Comparison of ENCODE assay signal across 10 cellular contexts in genomic region chr2:207617011-207617671, GRCh38. TPM values are rescaled to one million over a fixed set of nuclear protein-coding genes. Genes with fewer than 3 reads are reported as not detected.
DNase-seq lines count a peak whose midpoint lies in the region; ATAC-seq, FAIRE-seq and TF ChIP-seq lines count a peak whose summit lies in the region.
"Had no signal": no experiment of that assay in that cellular context is flagged by ENCODE, and none has a peak within 500 bp of the region (broad histone marks: within the 10 kb centered on the region; RNA-seq: fewer than 3 reads in every experiment).

No MANE protein-coding gene starts in this region.

- POLR2A ChIA-PET in HepG2 (lab: Yijun Ruan, JAX) = no interaction called here

- H3K27me3 ChIP-seq in bronchial epithelial cell (ENCODE audit: control insufficient read depth, insufficient read depth, low read length) (no peaks in the 10 kb centered on the region), HepG2 (ENCODE audit: control insufficient read depth in 1 of 2, insufficient read depth in 2 of 2, low read length in 2 of 2) (no peaks in the 10 kb centered on the region), upper lobe of right lung (no peaks in the 10 kb centered on the region), H7 (ENCODE audit: control insufficient read depth, insufficient read depth, low read length) (no peaks in the 10 kb centered on the region)
- H3K27me3 ChIP-seq: Peyer's patch had no signal

- CTCF ChIA-PET in HepG2 (lab: Yijun Ruan, JAX; ENCODE audit: low intra/inter-chr PET ratio, low total read pairs) = no interaction called here

- H3K4me3 ChIP-seq in bronchial epithelial cell (ENCODE audit: low read depth, low read length) (no peak overlapping the region), HepG2 (replicated peaks in 1 of 3; ENCODE audit: insufficient read depth in 1 of 3, low read depth in 2 of 3, low read length in 3 of 3) (no peak overlapping the region), upper lobe of right lung (no peak overlapping the region), H7 (ENCODE audit: insufficient read depth, low read depth, low read length) (no peak overlapping the region)
- H3K4me3 ChIP-seq: Peyer's patch had no signal

- no peak overlapping the region for H3K27ac ChIP-seq in HepG2 (ENCODE audit: extremely low read length, insufficient read depth, low read length)
- peak overlapping the region; percentile 27 for H3K27ac ChIP-seq in upper lobe of right lung
- H3K27ac ChIP-seq: HL-60 had no signal

- no peak overlapping the region for H3K9ac ChIP-seq in HepG2 (ENCODE audit: insufficient read depth, low read depth, low read length)

- TF ChIP-seq CTCF in bronchial epithelial cell (IDR thresholded peaks at IDR 0.05; ENCODE audit: insufficient read depth, low read length, severe bottlenecking) (no peak), HepG2 (CRISPR knock-in tag; IDR thresholded peaks at IDR 0.05) (no peak), upper lobe of right lung (IDR thresholded peaks at IDR 0.05) (no peak), GM13977 (IDR thresholded peaks at IDR 0.05; ENCODE audit: extremely low read depth, insufficient read depth, missing control alignments) (no peak)

- no peak for TF ChIP-seq POLR2A in HepG2 (IDR thresholded peaks at IDR 0.05; ENCODE audit: insufficient read depth in 1 of 2, low read depth in 2 of 2, low read length in 2 of 2)

- FAIRE-seq in bronchial epithelial cell (lab: Jason Lieb, UNC) (peak; percentile 32), HepG2 (lab: Jason Lieb, UNC) (no peak)

- peaks cover 23% of the 10 kb centered on the region for H3K4me1 Mint-ChIP-seq in activated CD4-positive, alpha-beta T cell treated with anti-CD3 and anti-CD28 coated beads, Interleukin-2, amount 10 ng/mL, durations not matched to agents 24 days and 14 days

- in situ Hi-C loops in HepG2 (cut with HindIII; ENCODE audit: extremely low pct_ligation_motif_present, low pct_unique_long_range_greater_than_20kb) = no loop called here
- in situ Hi-C loops in GM13977 (cut with MboI; ENCODE audit: low pct_unique_long_range_greater_than_20kb, low sequenced_read_pairs, unreplicated experiment) = no loop called here

- H3K36me3 Mint-ChIP-seq in activated CD4-positive, alpha-beta T cell treated with anti-CD3 and anti-CD28 coated beads, Interleukin-2, amount 10 ng/mL, durations not matched to agents 24 days and 14 days (ENCODE audit: low read depth) = peaks cover 60% of the 10 kb centered on the region

- H3K4me3 Mint-ChIP-seq in activated CD4-positive, alpha-beta T cell treated with anti-CD3 and anti-CD28 coated beads, Interleukin-2, amount 10 ng/mL, durations not matched to agents 24 days and 14 days = no peak overlapping the region

- no peak for TF ChIP-seq RAD21 in HepG2 (CRISPR knock-in tag; IDR thresholded peaks at IDR 0.05)

- no peak for ATAC-seq in HepG2
- no peak for ATAC-seq in upper lobe of right lung
- no peak for ATAC-seq in GM18520 (IDR thresholded peaks at IDR 0.05; ENCODE audit: unreplicated experiment)

- peaks cover 35% of the 10 kb centered on the region for H3K4me1 ChIP-seq in HepG2 (ENCODE audit: insufficient read depth, low read length)
- H3K4me1 ChIP-seq in upper lobe of right lung = no peaks in the 10 kb centered on the region
- H3K4me1 ChIP-seq: Peyer's patch had no signal

- H3K9me3 ChIP-seq in HepG2 (ENCODE audit: low read length) = no peaks in the 10 kb centered on the region
- H3K9me3 ChIP-seq in upper lobe of right lung = no peaks in the 10 kb centered on the region
- H3K9me3 ChIP-seq: Peyer's patch had no signal

- TF ChIP-seq EP300 in HepG2 (IDR thresholded peaks at IDR 0.05; ENCODE audit: low read depth in 2 of 2, low read length in 2 of 2) = no peak
- TF ChIP-seq EP300 in HepG2 (CRISPR knock-in tag; IDR thresholded peaks at IDR 0.05; ENCODE audit: borderline replicate concordance) = no peak

- H3K4me2 ChIP-seq in HepG2 (ENCODE audit: low read depth, low read length) = no peak overlapping the region

- intact Hi-C loops in activated CD4-positive, alpha-beta T cell treated with anti-CD3 and anti-CD28 coated beads, Interleukin-2, amount 10 ng/mL, durations not matched to agents 24 days and 14 days (cut with micrococcal nuclease) = no loop called here
- intact Hi-C loops in HepG2 (cut with micrococcal nuclease; ENCODE audit: unreplicated experiment) (no loop called here), upper lobe of right lung (cut with DNase I) (no loop called here)

- DNase-seq in activated CD4-positive, alpha-beta T cell treated with anti-CD3 and anti-CD28 coated beads, Interleukin-2, amount 10 ng/mL, durations not matched to agents 24 days and 14 days = no peak
- DNase-seq in activated CD4-positive, alpha-beta T cell treated with anti-CD3 and anti-CD28 coated beads, Interleukin-2, amount 50 U/mL, for 1 hour = no peak
- DNase-seq in bronchial epithelial cell (ENCODE audit: low read depth) = peak; percentile 77
- DNase-seq in HepG2 (ENCODE audit: low spot score) = no peak
- no peak for DNase-seq in upper lobe of right lung
- DNase-seq in GM13977 (ENCODE audit: low spot score) = no peak
- DNase-seq in H7 = no peak
- DNase-seq: Peyer's patch had no signal

- peak overlapping the region; percentile 3 for H3K27ac Mint-ChIP-seq in activated CD4-positive, alpha-beta T cell treated with anti-CD3 and anti-CD28 coated beads, Interleukin-2, amount 10 ng/mL, durations not matched to agents 24 days and 14 days

- H4K20me1 ChIP-seq in HepG2 (ENCODE audit: insufficient read depth, low read length) = no peaks in the 10 kb centered on the region; the same call in 1 of the 2 replicates

- peaks cover 3% of the 10 kb centered on the region for H3K36me3 ChIP-seq in bronchial epithelial cell (ENCODE audit: control insufficient read depth, insufficient read depth, low read length)
- H3K36me3 ChIP-seq in HepG2 (replicated peaks in 1 of 2; ENCODE audit: control insufficient read depth in 1 of 2, insufficient read depth in 2 of 2, low read length in 2 of 2) = peaks cover 16 to 73% of the 10 kb centered on the region in 2 experiments
- peaks cover 32% of the 10 kb centered on the region for H3K36me3 ChIP-seq in upper lobe of right lung
- peaks cover 46% of the 10 kb centered on the region for H3K36me3 ChIP-seq in H7 (replicated peaks; ENCODE audit: control insufficient read depth, insufficient read depth, low read length)

- BruUV-seq in HepG2 (replicated peaks; lab: Mats Ljungman, UMichigan) = no TSS peak

- WGBS in HepG2 (ENCODE audit: low lambda C conversion rate) = 90% methylated on average over 6 of the region's 6 CpGs

- no peaks in the 10 kb centered on the region for H3K27me3 Mint-ChIP-seq in activated CD4-positive, alpha-beta T cell treated with anti-CD3 and anti-CD28 coated beads, Interleukin-2, amount 10 ng/mL, durations not matched to agents 24 days and 14 days

- no peaks in the 10 kb centered on the region for H3K79me2 ChIP-seq in HepG2 (ENCODE audit: insufficient read depth, low read length)

- H3K9me3 Mint-ChIP-seq in activated CD4-positive, alpha-beta T cell treated with anti-CD3 and anti-CD28 coated beads, Interleukin-2, amount 10 ng/mL, durations not matched to agents 24 days and 14 days = no peaks in the 10 kb centered on the region

- H2AFZ ChIP-seq in HepG2 (ENCODE audit: low read length) = no peak overlapping the region

TF ChIP-seq in HepG2, 621 proteins besides CTCF, POLR2A, EP300 and RAD21:
- TF ChIP-seq MAFF (IDR thresholded peaks at IDR 0.05; ENCODE audit: low read depth, low read length) (peak; percentile 41; the same call in 1 of the 2 replicates), MAFK (conservative IDR thresholded peaks at IDR 0.05 in 1 of 2, IDR thresholded peaks at IDR 0.05 in 1 of 2; ENCODE audit: low read length in 2 of 2) (peak; percentile 56 to 64; a peak in 3 of 4 replicates), ZNF839 (CRISPR knock-in tag; IDR thresholded peaks at IDR 0.05; ENCODE audit: borderline replicate concordance) (no peak), SRSF1 (optimal IDR thresholded peaks at IDR 0.05; ENCODE audit: low read depth, low read length) (no peak), CREB1 (IDR thresholded peaks at IDR 0.05) (peak; percentile 23; the same call in 1 of the 2 replicates), CREB1 (CRISPR knock-in tag; IDR thresholded peaks at IDR 0.05) (no peak), PCBP2 (optimal IDR thresholded peaks at IDR 0.05; ENCODE audit: low read depth, low read length, poor library complexity, severe bottlenecking) (no peak)

RNA-seq across cellular contexts. Expression of gene METTL21A, which starts 8.1 kb away (rescaled TPM):
- 37.9 and 42.6 TPM in 2 replicates for total RNA-seq in activated CD4-positive, alpha-beta T cell treated with anti-CD3 and anti-CD28 coated beads, Interleukin-2, amount 10 ng/mL, durations not matched to agents 24 days and 14 days
- total RNA-seq in bronchial epithelial cell = 7.7 and 11.6 TPM in 2 replicates
- total RNA-seq in HepG2 (2016; rRNA removed; fragmentation: Illumina TruSeq; extraction: Trizol) = 61.2 and 65.1 TPM in 2 replicates
- total RNA-seq in HepG2 (2016; cell fraction: cytosol; rRNA removed; fragmentation: Illumina TruSeq; extraction: Trizol; ENCODE audit: low read depth) = 110 and 117 TPM in 2 replicates
- total RNA-seq in HepG2 (2016; cell fraction: insoluble cytoplasmic fraction; rRNA removed; fragmentation: Illumina TruSeq; extraction: Trizol) = 62.0 and 64.9 TPM in 2 replicates
- total RNA-seq in HepG2 (2016; cell fraction: membrane; rRNA removed; fragmentation: Illumina TruSeq; extraction: Trizol) = 135 and 136 TPM in 2 replicates
- 39.0 and 46.9 TPM in 2 replicates for total RNA-seq in HepG2 (2016; cell fraction: nucleus; rRNA removed; fragmentation: Illumina TruSeq; extraction: Trizol)
- 36.7 and 42.4 TPM in 2 replicates for polyA plus RNA-seq in HepG2 (2011; rRNA removed)
- 38.0 and 38.7 TPM in 2 replicates for polyA plus RNA-seq in HepG2 (2011; cell fraction: cytosol; rRNA removed)
- polyA plus RNA-seq in HepG2 (2011; cell fraction: nucleus; rRNA removed) = 13.1 and 16.8 TPM in 2 replicates
- polyA plus RNA-seq in HepG2 (2012) = 43.7 and 48.9 TPM in 2 replicates
- polyA plus RNA-seq in HepG2 (2016; cell fraction: cytosol; fragmentation: Illumina TruSeq; extraction: Trizol; ENCODE audit: low read depth) = 134 and 160 TPM in 2 replicates
- polyA plus RNA-seq in HepG2 (2016; cell fraction: insoluble cytoplasmic fraction; fragmentation: Illumina TruSeq; extraction: Trizol; ENCODE audit: low read depth) = 66.9 and 74.4 TPM in 2 replicates
- 130 and 138 TPM in 2 replicates for polyA plus RNA-seq in HepG2 (2016; cell fraction: membrane; fragmentation: Illumina TruSeq; extraction: Trizol; ENCODE audit: low read depth)
- 69.6 and 71.3 TPM in 2 replicates for polyA plus RNA-seq in HepG2 (2016; cell fraction: nucleus; fragmentation: Illumina TruSeq; extraction: Trizol; ENCODE audit: insufficient read depth, low read depth)
- 10.4 and 23.3 TPM in 2 replicates for polyA minus RNA-seq in HepG2 (2011; rRNA and poly(A)+ RNA removed; ENCODE audit: low replicate concordance)
- 19.6 and 24.8 TPM in 2 replicates for polyA minus RNA-seq in HepG2 (2011; cell fraction: cytosol; rRNA and poly(A)+ RNA removed)
- 22.7 and 31.5 TPM in 2 replicates for polyA minus RNA-seq in HepG2 (2011; cell fraction: nucleus; rRNA and poly(A)+ RNA removed)
- 10.9 TPM for total RNA-seq in upper lobe of right lung
- total RNA-seq in H7 (2014; rRNA removed; shearing (Covaris generic)) = 52.2 and 53.1 TPM in 2 replicates
